ENCODE assay signal across 1 cellular context in the genomic region with DNA sequence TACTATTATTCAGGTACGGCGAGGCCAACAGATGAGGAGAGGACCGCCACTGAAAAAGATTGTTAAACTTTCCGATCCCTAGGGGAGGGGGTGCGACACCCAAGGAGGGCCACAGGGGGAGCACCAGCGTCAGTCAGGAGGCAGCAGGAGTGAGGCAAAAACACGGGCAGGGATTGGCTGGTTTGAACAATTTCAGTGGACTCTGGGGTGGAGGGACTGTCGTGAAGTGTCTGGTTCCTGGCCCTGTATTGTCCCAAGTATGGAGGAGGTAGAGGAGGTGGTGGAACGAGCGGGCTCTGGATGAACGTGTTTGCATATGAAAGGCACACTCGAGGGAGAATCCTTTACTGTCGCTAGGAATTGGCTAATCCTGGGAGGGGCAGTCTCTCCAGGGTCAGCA.
TF ChIP-seq lines count a peak whose summit lies in the region.

No MANE protein-coding gene starts in this region.

TF ChIP-seq in K562, 482 proteins besides CTCF, POLR2A, EP300 and RAD21 (continued from another document):
- TF ChIP-seq JUN (IDR thresholded peaks at IDR 0.05; ENCODE audit: borderline replicate concordance, low read depth, low read length), result no peak
- no peak for TF ChIP-seq JUN (CRISPR knock-in tag; IDR thresholded peaks at IDR 0.05; ENCODE audit: borderline replicate concordance)
- TF ChIP-seq NRF1 (conservative IDR thresholded peaks at IDR 0.05 in 1 of 2, IDR thresholded peaks at IDR 0.05 in 1 of 2), result no peak
- peak; percentile 89 for TF ChIP-seq MYBL2 (IDR thresholded peaks at IDR 0.05; ENCODE audit: low read depth)
- TF ChIP-seq MYBL2 (CRISPR knock-in tag; IDR thresholded peaks at IDR 0.05; ENCODE audit: borderline replicate concordance), result no peak
- TF ChIP-seq CBX3 (IDR thresholded peaks at IDR 0.05; ENCODE audit: borderline replicate concordance in 1 of 2, low read length in 2 of 2), result peak in 1 of 2 experiments; percentile 36; a peak in 1 of 3 replicates
- TF ChIP-seq PHF20 (IDR thresholded peaks at IDR 0.05; ENCODE audit: partially characterized antibody), result no peak
- TF ChIP-seq CREB1 (IDR thresholded peaks at IDR 0.05), result peak; percentile 11; the same call in 1 of the 2 replicates
- TF ChIP-seq CREB1 (CRISPR knock-in tag; IDR thresholded peaks at IDR 0.05), result no peak
- no peak for TF ChIP-seq ZNF232 (CRISPR knock-in tag; IDR thresholded peaks at IDR 0.05)
- peak; percentile 35; the same call in 1 of the 2 replicates for TF ChIP-seq SMC3 (conservative IDR thresholded peaks at IDR 0.05; ENCODE audit: insufficient read depth, low read depth, low read length)
- TF ChIP-seq TRIM24 (IDR thresholded peaks at IDR 0.05), result no peak
- TF ChIP-seq, protein P1, sequence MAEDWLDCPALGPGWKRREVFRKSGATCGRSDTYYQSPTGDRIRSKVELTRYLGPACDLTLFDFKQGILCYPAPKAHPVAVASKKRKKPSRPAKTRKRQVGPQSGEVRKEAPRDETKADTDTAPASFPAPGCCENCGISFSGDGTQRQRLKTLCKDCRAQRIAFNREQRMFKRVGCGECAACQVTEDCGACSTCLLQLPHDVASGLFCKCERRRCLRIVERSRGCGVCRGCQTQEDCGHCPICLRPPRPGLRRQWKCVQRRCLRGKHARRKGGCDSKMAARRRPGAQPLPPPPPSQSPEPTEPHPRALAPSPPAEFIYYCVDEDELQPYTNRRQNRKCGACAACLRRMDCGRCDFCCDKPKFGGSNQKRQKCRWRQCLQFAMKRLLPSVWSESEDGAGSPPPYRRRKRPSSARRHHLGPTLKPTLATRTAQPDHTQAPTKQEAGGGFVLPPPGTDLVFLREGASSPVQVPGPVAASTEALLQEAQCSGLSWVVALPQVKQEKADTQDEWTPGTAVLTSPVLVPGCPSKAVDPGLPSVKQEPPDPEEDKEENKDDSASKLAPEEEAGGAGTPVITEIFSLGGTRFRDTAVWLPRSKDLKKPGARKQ (CRISPR knock-in tag; IDR thresholded peaks at IDR 0.05), result peak; percentile 6; the same call in 1 of the 2 replicates
- TF ChIP-seq, protein P2, sequence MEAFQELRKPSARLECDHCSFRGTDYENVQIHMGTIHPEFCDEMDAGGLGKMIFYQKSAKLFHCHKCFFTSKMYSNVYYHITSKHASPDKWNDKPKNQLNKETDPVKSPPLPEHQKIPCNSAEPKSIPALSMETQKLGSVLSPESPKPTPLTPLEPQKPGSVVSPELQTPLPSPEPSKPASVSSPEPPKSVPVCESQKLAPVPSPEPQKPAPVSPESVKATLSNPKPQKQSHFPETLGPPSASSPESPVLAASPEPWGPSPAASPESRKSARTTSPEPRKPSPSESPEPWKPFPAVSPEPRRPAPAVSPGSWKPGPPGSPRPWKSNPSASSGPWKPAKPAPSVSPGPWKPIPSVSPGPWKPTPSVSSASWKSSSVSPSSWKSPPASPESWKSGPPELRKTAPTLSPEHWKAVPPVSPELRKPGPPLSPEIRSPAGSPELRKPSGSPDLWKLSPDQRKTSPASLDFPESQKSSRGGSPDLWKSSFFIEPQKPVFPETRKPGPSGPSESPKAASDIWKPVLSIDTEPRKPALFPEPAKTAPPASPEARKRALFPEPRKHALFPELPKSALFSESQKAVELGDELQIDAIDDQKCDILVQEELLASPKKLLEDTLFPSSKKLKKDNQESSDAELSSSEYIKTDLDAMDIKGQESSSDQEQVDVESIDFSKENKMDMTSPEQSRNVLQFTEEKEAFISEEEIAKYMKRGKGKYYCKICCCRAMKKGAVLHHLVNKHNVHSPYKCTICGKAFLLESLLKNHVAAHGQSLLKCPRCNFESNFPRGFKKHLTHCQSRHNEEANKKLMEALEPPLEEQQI (IDR thresholded peaks at IDR 0.05), result peak; percentile 93
- TF ChIP-seq, protein P3, sequence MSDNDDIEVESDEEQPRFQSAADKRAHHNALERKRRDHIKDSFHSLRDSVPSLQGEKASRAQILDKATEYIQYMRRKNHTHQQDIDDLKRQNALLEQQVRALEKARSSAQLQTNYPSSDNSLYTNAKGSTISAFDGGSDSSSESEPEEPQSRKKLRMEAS (CRISPR knock-in tag; IDR thresholded peaks at IDR 0.05), result no peak
- TF ChIP-seq NELFE (IDR thresholded peaks at IDR 0.05; ENCODE audit: insufficient read depth, insufficient read length), result no peak
- TF ChIP-seq, protein P4, sequence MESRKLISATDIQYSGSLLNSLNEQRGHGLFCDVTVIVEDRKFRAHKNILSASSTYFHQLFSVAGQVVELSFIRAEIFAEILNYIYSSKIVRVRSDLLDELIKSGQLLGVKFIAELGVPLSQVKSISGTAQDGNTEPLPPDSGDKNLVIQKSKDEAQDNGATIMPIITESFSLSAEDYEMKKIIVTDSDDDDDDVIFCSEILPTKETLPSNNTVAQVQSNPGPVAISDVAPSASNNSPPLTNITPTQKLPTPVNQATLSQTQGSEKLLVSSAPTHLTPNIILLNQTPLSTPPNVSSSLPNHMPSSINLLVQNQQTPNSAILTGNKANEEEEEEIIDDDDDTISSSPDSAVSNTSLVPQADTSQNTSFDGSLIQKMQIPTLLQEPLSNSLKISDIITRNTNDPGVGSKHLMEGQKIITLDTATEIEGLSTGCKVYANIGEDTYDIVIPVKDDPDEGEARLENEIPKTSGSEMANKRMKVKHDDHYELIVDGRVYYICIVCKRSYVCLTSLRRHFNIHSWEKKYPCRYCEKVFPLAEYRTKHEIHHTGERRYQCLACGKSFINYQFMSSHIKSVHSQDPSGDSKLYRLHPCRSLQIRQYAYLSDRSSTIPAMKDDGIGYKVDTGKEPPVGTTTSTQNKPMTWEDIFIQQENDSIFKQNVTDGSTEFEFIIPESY (CRISPR knock-in tag; IDR thresholded peaks at IDR 0.05), result peak; percentile 46; the same call in 1 of the 2 replicates
- TF ChIP-seq, protein P5, sequence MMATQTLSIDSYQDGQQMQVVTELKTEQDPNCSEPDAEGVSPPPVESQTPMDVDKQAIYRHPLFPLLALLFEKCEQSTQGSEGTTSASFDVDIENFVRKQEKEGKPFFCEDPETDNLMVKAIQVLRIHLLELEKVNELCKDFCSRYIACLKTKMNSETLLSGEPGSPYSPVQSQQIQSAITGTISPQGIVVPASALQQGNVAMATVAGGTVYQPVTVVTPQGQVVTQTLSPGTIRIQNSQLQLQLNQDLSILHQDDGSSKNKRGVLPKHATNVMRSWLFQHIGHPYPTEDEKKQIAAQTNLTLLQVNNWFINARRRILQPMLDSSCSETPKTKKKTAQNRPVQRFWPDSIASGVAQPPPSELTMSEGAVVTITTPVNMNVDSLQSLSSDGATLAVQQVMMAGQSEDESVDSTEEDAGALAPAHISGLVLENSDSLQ (IDR thresholded peaks at IDR 0.05), result peak; percentile 56
- TF ChIP-seq, protein P6, sequence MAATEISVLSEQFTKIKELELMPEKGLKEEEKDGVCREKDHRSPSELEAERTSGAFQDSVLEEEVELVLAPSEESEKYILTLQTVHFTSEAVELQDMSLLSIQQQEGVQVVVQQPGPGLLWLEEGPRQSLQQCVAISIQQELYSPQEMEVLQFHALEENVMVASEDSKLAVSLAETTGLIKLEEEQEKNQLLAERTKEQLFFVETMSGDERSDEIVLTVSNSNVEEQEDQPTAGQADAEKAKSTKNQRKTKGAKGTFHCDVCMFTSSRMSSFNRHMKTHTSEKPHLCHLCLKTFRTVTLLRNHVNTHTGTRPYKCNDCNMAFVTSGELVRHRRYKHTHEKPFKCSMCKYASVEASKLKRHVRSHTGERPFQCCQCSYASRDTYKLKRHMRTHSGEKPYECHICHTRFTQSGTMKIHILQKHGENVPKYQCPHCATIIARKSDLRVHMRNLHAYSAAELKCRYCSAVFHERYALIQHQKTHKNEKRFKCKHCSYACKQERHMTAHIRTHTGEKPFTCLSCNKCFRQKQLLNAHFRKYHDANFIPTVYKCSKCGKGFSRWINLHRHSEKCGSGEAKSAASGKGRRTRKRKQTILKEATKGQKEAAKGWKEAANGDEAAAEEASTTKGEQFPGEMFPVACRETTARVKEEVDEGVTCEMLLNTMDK (IDR thresholded peaks at IDR 0.05; ENCODE audit: borderline replicate concordance, insufficient read depth, low read depth, low read length, poor library complexity, severe bottlenecking), result peak; percentile 82
- no peak for TF ChIP-seq ZNF354B (CRISPR knock-in tag; IDR thresholded peaks at IDR 0.05)
- TF ChIP-seq NBN (IDR thresholded peaks at IDR 0.05; ENCODE audit: low read depth), result 0 out of 2 replicates have a peak, but pooled peaks have one; percentile 53
- no peak for TF ChIP-seq ZNF695 (CRISPR knock-in tag; IDR thresholded peaks at IDR 0.05)
- TF ChIP-seq ZNF431 (CRISPR knock-in tag; IDR thresholded peaks at IDR 0.05), result no peak
- TF ChIP-seq NFATC3 (IDR thresholded peaks at IDR 0.05), result no peak
- peak; percentile 40; the same call in 1 of the 2 replicates for TF ChIP-seq CREM (IDR thresholded peaks at IDR 0.05; ENCODE audit: low read depth)
- TF ChIP-seq FOXM1 (IDR thresholded peaks at IDR 0.05; ENCODE audit: low read depth), result peak; percentile 91
- no peak for TF ChIP-seq FOXM1 (CRISPR knock-in tag; IDR thresholded peaks at IDR 0.05; ENCODE audit: low read depth)
- TF ChIP-seq ZNF778 (CRISPR knock-in tag; IDR thresholded peaks at IDR 0.05), result no peak
- TF ChIP-seq, protein P7, sequence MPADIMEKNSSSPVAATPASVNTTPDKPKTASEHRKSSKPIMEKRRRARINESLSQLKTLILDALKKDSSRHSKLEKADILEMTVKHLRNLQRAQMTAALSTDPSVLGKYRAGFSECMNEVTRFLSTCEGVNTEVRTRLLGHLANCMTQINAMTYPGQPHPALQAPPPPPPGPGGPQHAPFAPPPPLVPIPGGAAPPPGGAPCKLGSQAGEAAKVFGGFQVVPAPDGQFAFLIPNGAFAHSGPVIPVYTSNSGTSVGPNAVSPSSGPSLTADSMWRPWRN (IDR thresholded peaks at IDR 0.05; ENCODE audit: low read depth), result no peak
- TF ChIP-seq ZSCAN29 (IDR thresholded peaks at IDR 0.05), result no peak
- TF ChIP-seq MAZ (CRISPR knock-in tag; conservative IDR thresholded peaks at IDR 0.05 in 1 of 2, IDR thresholded peaks at IDR 0.05 in 1 of 2), result peak in 1 of 2 experiments; percentile 52; a peak in 1 of 4 replicates
- TF ChIP-seq ZNF165 (CRISPR knock-in tag; IDR thresholded peaks at IDR 0.05; ENCODE audit: borderline replicate concordance), result no peak
- peak; percentile 87 for TF ChIP-seq CC2D1A (IDR thresholded peaks at IDR 0.05)
- TF ChIP-seq, protein P8, sequence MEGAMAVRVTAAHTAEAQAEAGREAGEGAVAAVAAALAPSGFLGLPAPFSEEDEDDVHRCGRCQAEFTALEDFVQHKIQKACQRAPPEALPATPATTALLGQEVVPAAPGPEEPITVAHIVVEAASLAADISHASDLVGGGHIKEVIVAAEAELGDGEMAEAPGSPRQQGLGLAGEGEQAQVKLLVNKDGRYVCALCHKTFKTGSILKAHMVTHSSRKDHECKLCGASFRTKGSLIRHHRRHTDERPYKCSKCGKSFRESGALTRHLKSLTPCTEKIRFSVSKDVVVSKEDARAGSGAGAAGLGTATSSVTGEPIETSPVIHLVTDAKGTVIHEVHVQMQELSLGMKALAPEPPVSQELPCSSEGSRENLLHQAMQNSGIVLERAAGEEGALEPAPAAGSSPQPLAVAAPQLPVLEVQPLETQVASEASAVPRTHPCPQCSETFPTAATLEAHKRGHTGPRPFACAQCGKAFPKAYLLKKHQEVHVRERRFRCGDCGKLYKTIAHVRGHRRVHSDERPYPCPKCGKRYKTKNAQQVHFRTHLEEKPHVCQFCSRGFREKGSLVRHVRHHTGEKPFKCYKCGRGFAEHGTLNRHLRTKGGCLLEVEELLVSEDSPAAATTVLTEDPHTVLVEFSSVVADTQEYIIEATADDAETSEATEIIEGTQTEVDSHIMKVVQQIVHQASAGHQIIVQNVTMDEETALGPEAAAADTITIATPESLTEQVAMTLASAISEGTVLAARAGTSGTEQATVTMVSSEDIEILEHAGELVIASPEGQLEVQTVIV (CRISPR knock-in tag; IDR thresholded peaks at IDR 0.05; ENCODE audit: borderline replicate concordance), result no peak
- TF ChIP-seq NFXL1 (CRISPR knock-in tag; IDR thresholded peaks at IDR 0.05), result no peak
- TF ChIP-seq CEBPG (CRISPR knock-in tag; IDR thresholded peaks at IDR 0.05), result no peak
- no peak for TF ChIP-seq CEBPG (tag; conservative IDR thresholded peaks at IDR 0.05 in 1 of 2, IDR thresholded peaks at IDR 0.05 in 1 of 2)
- no peak for TF ChIP-seq NCOA4 (IDR thresholded peaks at IDR 0.05; ENCODE audit: partially characterized antibody)
- TF ChIP-seq, protein P9, sequence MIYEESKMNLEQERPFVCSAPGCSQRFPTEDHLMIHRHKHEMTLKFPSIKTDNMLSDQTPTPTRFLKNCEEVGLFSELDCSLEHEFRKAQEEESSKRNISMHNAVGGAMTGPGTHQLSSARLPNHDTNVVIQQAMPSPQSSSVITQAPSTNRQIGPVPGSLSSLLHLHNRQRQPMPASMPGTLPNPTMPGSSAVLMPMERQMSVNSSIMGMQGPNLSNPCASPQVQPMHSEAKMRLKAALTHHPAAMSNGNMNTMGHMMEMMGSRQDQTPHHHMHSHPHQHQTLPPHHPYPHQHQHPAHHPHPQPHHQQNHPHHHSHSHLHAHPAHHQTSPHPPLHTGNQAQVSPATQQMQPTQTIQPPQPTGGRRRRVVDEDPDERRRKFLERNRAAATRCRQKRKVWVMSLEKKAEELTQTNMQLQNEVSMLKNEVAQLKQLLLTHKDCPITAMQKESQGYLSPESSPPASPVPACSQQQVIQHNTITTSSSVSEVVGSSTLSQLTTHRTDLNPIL (CRISPR knock-in tag; IDR thresholded peaks at IDR 0.05), result no peak
- TF ChIP-seq ZNF57 (CRISPR knock-in tag; IDR thresholded peaks at IDR 0.05), result no peak
